In genomic region chr3:13683772-13684171, GRCh38 we compare ENCODE assay signal across 23 cellular contexts.
DNase-seq lines count a peak whose midpoint lies in the region; ATAC-seq, FAIRE-seq and TF ChIP-seq lines count a peak whose summit lies in the region.
"Had no signal": no experiment of that assay in that cellular context is flagged by ENCODE, and none has a peak within 500 bp of the region (broad histone marks: within the 10 kb centered on the region; RNA-seq: fewer than 3 reads in every experiment).

No MANE protein-coding gene starts in this region.

- ATAC-seq in psoas muscle (no peak), GM21576 (IDR thresholded peaks at IDR 0.05; ENCODE audit: unreplicated experiment) (no peak)
- ATAC-seq: CD8-positive, alpha-beta T cell; GM23338 had no signal

- H3T11ph ChIP-seq in H9 (ENCODE audit: low read length) = no peak overlapping the region

- H3K36me3 Mint-ChIP-seq in H9 (ENCODE audit: insufficient read depth in 1 of 3, low read depth in 3 of 3) = no peaks in the 10 kb centered on the region
- H3K36me3 Mint-ChIP-seq: CD4-positive, CD25-positive, alpha-beta regulatory T cell; CD8-positive, alpha-beta T cell had no signal

- peaks cover 6% of the 10 kb centered on the region for H3K27me3 Mint-ChIP-seq in H9 (ENCODE audit: low read depth)
- H3K27me3 Mint-ChIP-seq: CD4-positive, CD25-positive, alpha-beta regulatory T cell had no signal

- H2BK12ac ChIP-seq in H9 (ENCODE audit: insufficient read length, low read depth, low read length) (no peak overlapping the region), H1 (ENCODE audit: low read depth, low read length) (no peak overlapping the region), neuronal stem cell (ENCODE audit: low read length) (peak overlapping the region; percentile 86)

- H2BK120ac ChIP-seq in H9 (ENCODE audit: low read depth, low read length, poor library complexity, severe bottlenecking) = no peak overlapping the region
- no peak overlapping the region for H2BK120ac ChIP-seq in H1 (replicated peaks; ENCODE audit: low read depth, low read length)
- no peak overlapping the region for H2BK120ac ChIP-seq in neuronal stem cell (ENCODE audit: low read depth, low read length)

- intact Hi-C loops in psoas muscle (cut with DNase I) = no loop called here

- H2AK5ac ChIP-seq in H9 (ENCODE audit: insufficient read length, low read length) (no peak overlapping the region), H1 (ENCODE audit: low read depth, low read length) (no peak overlapping the region), neuronal stem cell (ENCODE audit: low read depth, low read length) (peak overlapping the region; percentile 62)

- H3K27ac Mint-ChIP-seq in H9 = no peak overlapping the region
- H3K27ac Mint-ChIP-seq: B cell; CD4-positive, CD25-positive, alpha-beta regulatory T cell; CD8-positive, alpha-beta T cell; GM23338 had no signal

- no peaks in the 10 kb centered on the region; a peak in 1 of 5 replicates for H3K9me3 Mint-ChIP-seq in H9
- H3K9me3 Mint-ChIP-seq: CD8-positive, alpha-beta T cell; GM23338 had no signal

- H3K9me3 ChIP-seq in H9 (ENCODE audit: control insufficient read depth, low read depth, low read length) (no peaks in the 10 kb centered on the region), H1 (ENCODE audit: insufficient read depth in 2 of 2, low read depth in 1 of 2, low read length in 1 of 2) (no peaks in the 10 kb centered on the region), neuronal stem cell (replicated peaks in 1 of 2; ENCODE audit: control insufficient read depth in 2 of 2, insufficient read depth in 1 of 2, low read depth in 1 of 2, low read length in 2 of 2) (no peaks in the 10 kb centered on the region), psoas muscle (no peaks in the 10 kb centered on the region)
- H3K9me3 ChIP-seq: BLaER1, Caco-2 had no signal

- H4K20me1 ChIP-seq in H9 (ENCODE audit: control insufficient read depth, insufficient read depth, insufficient read length) = no peaks in the 10 kb centered on the region
- peaks cover 0 to 4% of the 10 kb centered on the region in 2 experiments for H4K20me1 ChIP-seq in H1 (replicated peaks in 1 of 2; ENCODE audit: control insufficient read depth in 1 of 2, insufficient read depth in 2 of 2, low read length in 2 of 2)
- H4K20me1 ChIP-seq: BLaER1 had no signal

- H4K5ac ChIP-seq in H9 (ENCODE audit: insufficient read length, low read depth, low read length) (no peak overlapping the region), H1 (ENCODE audit: insufficient read length, low read depth, low read length) (no peak overlapping the region)

- WGBS in H9 (ENCODE audit: extremely low coverage, insufficient read length, low lambda C conversion rate) = no CpG with 5 or more reads among the region's 11 CpGs
- WGBS in H1 (ENCODE audit: extremely low coverage in 1 of 2, insufficient coverage in 1 of 2, insufficient read length in 1 of 2, insufficient replicate concordance in 2 of 2, low coverage in 1 of 2, low lambda C conversion rate in 2 of 2, missing lambda C conversion rate in 1 of 2), 2 experiments = 88% methylated on average over 11 of the region's 11 CpGs; no CpG with 5 or more reads in 1 of the 2 experiments
- WGBS in neuronal stem cell (ENCODE audit: extremely low coverage in 2 of 2, insufficient read length in 2 of 2, insufficient replicate concordance in 1 of 2), 2 donors = no CpG with 5 or more reads among the region's 11 CpGs
- WGBS in psoas muscle, 3 donors = 91 to 95% (median 91%) methylated on average over 11 of the region's 11 CpGs

- TF ChIP-seq POLR2A in H1 (IDR thresholded peaks at IDR 0.05; ENCODE audit: control extremely low read depth in 1 of 2, low read depth in 2 of 2, low read length in 2 of 2) = no peak

- H3K56ac ChIP-seq in H9 (ENCODE audit: insufficient read length, low read depth, low read length) (no peak overlapping the region), H1 (replicated peaks; ENCODE audit: insufficient read length, low read depth, low read length) (no peak overlapping the region)

- H2AFZ ChIP-seq in H9 (ENCODE audit: low read length) (no peak overlapping the region), H1 (ENCODE audit: low read length) (no peak overlapping the region), neuronal stem cell (ENCODE audit: low read length) (no peak overlapping the region)
- H2AFZ ChIP-seq: GM23338 had no signal

- H2BK15ac ChIP-seq in H9 (ENCODE audit: low read depth, low read length) (no peak overlapping the region), H1 (ENCODE audit: low read length) (no peak overlapping the region; the same call in 1 of the 2 replicates), neuronal stem cell (ENCODE audit: low read length) (peak overlapping the region; percentile 59)

- CTCF ChIA-PET in H1 (lab: Charles Lee; ENCODE audit: partially characterized antibody) = interaction anchor here (1.3 to 6.2 kb wide), 2 partner anchors 27 to 33 kb away, joined by 3 to 58 read pairs; no protein-coding TSS in a partner anchor

- H3K4me3 ChIP-seq in H1 (ENCODE audit: extremely low read depth in 1 of 4, insufficient read depth in 2 of 4, low read depth in 3 of 4, low read length in 4 of 4) (no peak overlapping the region), neuronal stem cell (ENCODE audit: low read length in 2 of 2) (no peak overlapping the region), psoas muscle (no peak overlapping the region)
- H3K4me3 ChIP-seq: BLaER1, GM23338 had no signal

- H3K4me3 Mint-ChIP-seq in H9 = no peak overlapping the region
- H3K4me3 Mint-ChIP-seq: B cell; CD8-positive, alpha-beta T cell; GM23338 had no signal

- TF ChIP-seq CTCF in H9 (conservative IDR thresholded peaks at IDR 0.05) (no peak), H1 (IDR thresholded peaks at IDR 0.05; ENCODE audit: control extremely low read depth in 1 of 3, insufficient read depth in 1 of 3, low read depth in 1 of 3, low read length in 3 of 3) (no peak), psoas muscle (IDR thresholded peaks at IDR 0.05) (no peak)

- no peak overlapping the region for H4K91ac ChIP-seq in H9 (ENCODE audit: insufficient read length, low read depth, low read length)
- no peak overlapping the region for H4K91ac ChIP-seq in H1 (replicated peaks; ENCODE audit: insufficient read length, low read length)
- no peak overlapping the region for H4K91ac ChIP-seq in neuronal stem cell (ENCODE audit: low read depth, low read length, poor library complexity)

- TF ChIP-seq EP300 in H1 (IDR thresholded peaks at IDR 0.05; ENCODE audit: borderline replicate concordance in 1 of 2, low read depth in 2 of 2, low read length in 2 of 2) = no peak

- H4K8ac ChIP-seq in H9 (replicated peaks; ENCODE audit: insufficient read length, low read depth, low read length) (peak overlapping the region; percentile 82), H1 (ENCODE audit: extremely low read depth, insufficient read depth, low read length) (no peak overlapping the region), neuronal stem cell (ENCODE audit: low read depth, low read length) (no peak overlapping the region)

- no peak for FAIRE-seq in H1 (lab: Jason Lieb, UNC)
- FAIRE-seq: A204.1, G401.6, GM12892, H54 had no signal

- H3K36me3 ChIP-seq in H1 (ENCODE audit: control insufficient read depth in 2 of 4, insufficient read depth in 4 of 4, low read length in 3 of 4) (no peaks in the 10 kb centered on the region), neuronal stem cell (replicated peaks in 1 of 2; ENCODE audit: control insufficient read depth in 2 of 2, insufficient read depth in 2 of 2, low read length in 2 of 2) (no peaks in the 10 kb centered on the region), psoas muscle (ENCODE audit: insufficient read depth in 1 of 2, low read depth in 1 of 2) (no peaks in the 10 kb centered on the region)
- H3K36me3 ChIP-seq: BLaER1 had no signal

- H3K23ac ChIP-seq in H9 (ENCODE audit: insufficient read length, low read depth, low read length) (no peak overlapping the region), H1 (ENCODE audit: insufficient read length) (no peak overlapping the region), neuronal stem cell (ENCODE audit: low read depth, low read length, poor library complexity) (peak overlapping the region; percentile 89)

- H3K18ac ChIP-seq in H9 (ENCODE audit: insufficient read length, low read depth, low read length) (no peak overlapping the region), H1 (ENCODE audit: extremely low read depth, low read length) (no peak overlapping the region), neuronal stem cell (ENCODE audit: low read length) (peak overlapping the region; percentile 60)

- H3K4me2 ChIP-seq in H9 (ENCODE audit: insufficient read depth, insufficient read length, low read length) (no peak overlapping the region), H1 (ENCODE audit: insufficient read depth in 1 of 2, low read depth in 2 of 2, low read length in 2 of 2) (no peak overlapping the region), neuronal stem cell (ENCODE audit: insufficient read depth, low read length, poor library complexity, severe bottlenecking) (no peak overlapping the region)
- H3K4me2 ChIP-seq: BLaER1, GM23338 had no signal

- no peak overlapping the region for H2BK5ac ChIP-seq in H9 (ENCODE audit: insufficient read length, low read length)
- H2BK5ac ChIP-seq in H1 (ENCODE audit: low read depth, low read length) = peak overlapping the region; percentile 52; the same call in 1 of the 2 replicates
- peak overlapping the region; percentile 6 for H2BK5ac ChIP-seq in neuronal stem cell (ENCODE audit: low read length)

- DNase-seq in H9 = no peak
- DNase-seq in H1 (ENCODE audit: low read depth in 1 of 2, low spot score in 2 of 2) = no peak
- no peak for DNase-seq in neuronal stem cell (ENCODE audit: low spot score)
- DNase-seq in renal cortical epithelial cell (ENCODE audit: low read depth) = peak; percentile 18
- no peak for DNase-seq in activated CD4-positive, alpha-beta T cell treated with anti-CD3 and anti-CD28 coated beads, Interleukin-2, amount 50 U/mL, for 4 hours
- no peak for DNase-seq in psoas muscle
- DNase-seq in kidney tubule cell (ENCODE audit: low spot score) = no peak
- DNase-seq: Caco-2; CD4-positive, CD25-positive, alpha-beta regulatory T cell; CD8-positive, alpha-beta T cell; DMS153; DND-41; HCEC 1CT had no signal

- no peak overlapping the region for H3K4ac ChIP-seq in H9 (ENCODE audit: low read depth, low read length)
- H3K4ac ChIP-seq in H1 (replicated peaks; ENCODE audit: insufficient read length, low read depth, low read length) = no peak overlapping the region
- H3K4ac ChIP-seq in neuronal stem cell (ENCODE audit: low read length) = no peak overlapping the region

- H3K4me1 Mint-ChIP-seq in H9 = peaks cover 26 to 36% of the 10 kb centered on the region in 2 experiments
- H3K4me1 Mint-ChIP-seq: B cell; CD4-positive, CD25-positive, alpha-beta regulatory T cell had no signal

- POLR2A ChIA-PET in H1 (lab: Charles Lee; ENCODE audit: partially characterized antibody) = no interaction called here

- no peaks in the 10 kb centered on the region for H3K27me3 ChIP-seq in H9 (ENCODE audit: insufficient read depth, low read length)
- H3K27me3 ChIP-seq in H1 (replicated peaks in 1 of 4; ENCODE audit: control insufficient read depth in 3 of 4, extremely low read depth in 1 of 4, insufficient read depth in 3 of 4, low read length in 3 of 4) = peaks cover 0 to 2% (median under 1%) of the 10 kb centered on the region in 4 experiments; a peak in 3 of 7 replicates
- peaks cover 0 to 3% (median 0%) of the 10 kb centered on the region in 3 experiments for H3K27me3 ChIP-seq in neuronal stem cell (ENCODE audit: control insufficient read depth in 3 of 3, insufficient read depth in 3 of 3, low read depth in 1 of 3, low read length in 3 of 3)
- H3K27me3 ChIP-seq in psoas muscle (ENCODE audit: insufficient read depth in 3 of 3, low read length in 2 of 3) = peaks cover 0 to 3% (median 0%) of the 10 kb centered on the region in 3 donors
- H3K27me3 ChIP-seq: BLaER1 had no signal

- no peak for TF ChIP-seq RAD21 in H1 (IDR thresholded peaks at IDR 0.05 in 1 of 2, conservative IDR thresholded peaks at IDR 0.05 in 1 of 2; ENCODE audit: low read depth in 2 of 2, low read length in 2 of 2)

- H3K4me1 ChIP-seq in H9 (ENCODE audit: insufficient read depth, low read length) (no peaks in the 10 kb centered on the region), H1 (replicated peaks in 1 of 4; ENCODE audit: control insufficient read depth in 3 of 4, insufficient read depth in 4 of 4, low read length in 3 of 4) (peaks cover 2 to 15% (median 8%) of the 10 kb centered on the region in 4 experiments; a peak in 6 of 7 replicates), neuronal stem cell (ENCODE audit: control insufficient read depth in 2 of 2, insufficient read depth in 1 of 2, low read depth in 1 of 2, low read length in 2 of 2) (peaks cover 12 to 17% of the 10 kb centered on the region in 2 donors), psoas muscle (no peaks in the 10 kb centered on the region)
- H3K4me1 ChIP-seq: Caco-2 had no signal

- no peak overlapping the region for H3K9ac ChIP-seq in H9 (ENCODE audit: extremely low read depth, insufficient read length, low read length)
- no peak overlapping the region for H3K9ac ChIP-seq in H1 (replicated peaks in 1 of 4; ENCODE audit: extremely low read depth in 1 of 4, low read depth in 3 of 4, low read length in 3 of 4)
- H3K9ac ChIP-seq in neuronal stem cell (ENCODE audit: low read depth, low read length, poor library complexity) = peak overlapping the region; percentile 78
- H3K9ac ChIP-seq: BLaER1 had no signal

- no peaks in the 10 kb centered on the region for H3K23me2 ChIP-seq in H9 (ENCODE audit: insufficient read length, low read depth, low read length, poor library complexity, severe bottlenecking)
- peaks cover 7% of the 10 kb centered on the region; the same call in 1 of the 2 replicates for H3K23me2 ChIP-seq in H1 (ENCODE audit: low read depth, low read length)

- H3K79me2 ChIP-seq in H9 (ENCODE audit: insufficient read depth, low read length) (no peaks in the 10 kb centered on the region), H1 (ENCODE audit: control insufficient read depth in 1 of 2, insufficient read depth in 2 of 2, low read length in 2 of 2) (no peaks in the 10 kb centered on the region)

- H3K79me1 ChIP-seq in H9 (ENCODE audit: insufficient read depth, low read depth, low read length, poor library complexity, severe bottlenecking) (no peaks in the 10 kb centered on the region), H1 (ENCODE audit: low read depth, low read length) (no peaks in the 10 kb centered on the region), neuronal stem cell (ENCODE audit: low read depth, low read length) (no peaks in the 10 kb centered on the region)

- H2BK20ac ChIP-seq in H9 (ENCODE audit: low read depth, low read length, poor library complexity, severe bottlenecking) (no peak overlapping the region), H1 (ENCODE audit: low read length) (no peak overlapping the region)

- H3K27ac ChIP-seq in H9 (ENCODE audit: insufficient read length, low read depth, low read length) = no peak overlapping the region
- no peak overlapping the region for H3K27ac ChIP-seq in H1 (ENCODE audit: low read depth, low read length)
- H3K27ac ChIP-seq in neuronal stem cell (replicated peaks; ENCODE audit: low read length) = no peak overlapping the region
- no peak overlapping the region for H3K27ac ChIP-seq in psoas muscle
- H3K27ac ChIP-seq: 22Rv1, BLaER1, C4-2B had no signal

- H3K14ac ChIP-seq in H9 (ENCODE audit: insufficient read depth, low read length) (no peak overlapping the region; the same call in 1 of the 2 replicates), H1 (ENCODE audit: insufficient read length) (no peak overlapping the region), neuronal stem cell (ENCODE audit: low read length) (peak overlapping the region; percentile 84)
